Comparison of ENCODE assay signal across 8 cellular contexts in the genomic region with DNA sequence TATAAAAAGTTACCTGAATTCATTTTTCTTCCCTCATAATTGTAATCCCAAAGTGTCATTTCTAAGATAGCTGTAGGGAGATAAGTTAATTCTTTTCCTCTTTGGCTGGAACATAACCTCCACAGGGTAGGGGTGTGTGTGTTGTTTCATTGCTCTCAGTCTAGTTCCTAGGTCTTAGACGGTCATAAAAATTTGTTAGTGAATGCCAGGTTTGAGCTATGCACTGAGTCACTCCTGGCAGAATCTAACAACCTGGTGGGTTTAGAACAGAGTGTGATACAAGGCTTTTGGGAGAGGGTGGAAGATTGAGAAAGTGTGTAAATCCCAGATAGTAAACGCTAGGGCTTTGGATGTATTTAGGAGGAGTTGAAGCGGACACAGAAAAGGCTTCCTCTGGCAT. TPM values are rescaled to one million over a fixed set of nuclear protein-coding genes. Genes with fewer than 3 reads are reported as not detected.
DNase-seq lines count a peak whose midpoint lies in the region; ATAC-seq and TF ChIP-seq lines count a peak whose summit lies in the region.

No MANE protein-coding gene starts in this region.

- DNase-seq in HT1080 (ENCODE audit: low read depth), result peak; percentile 34
- DNase-seq in brain microvascular endothelial cell, result no peak
- no peak for DNase-seq in cerebellar cortex (ENCODE audit: low spot score)
- no peak for DNase-seq in NCI-H526 treated with DMSO at 0.1 percent for 48 hours (lab: John Stamatoyannopoulos, UW)
- DNase-seq in midbrain (lab: John Stamatoyannopoulos, UW), result no peak

- H3K36me3 ChIP-seq in ACC112 (ENCODE audit: insufficient read depth, low read length), result peaks cover 14% of the 10 kb centered on the region
- H3K36me3 ChIP-seq in brain microvascular endothelial cell (replicated peaks), result peaks cover 26% of the 10 kb centered on the region

- no peaks in the 10 kb centered on the region for H3K9me3 ChIP-seq in mononuclear cell (ENCODE audit: low read depth, low read length)

- H3K4me1 ChIP-seq in ACC112 (ENCODE audit: control insufficient read depth, insufficient read depth, low read length, unreplicated experiment) (peaks cover 10% of the 10 kb centered on the region), mononuclear cell (ENCODE audit: insufficient read depth, low read length) (peaks cover 20% of the 10 kb centered on the region)

- H3K27me3 ChIP-seq in ACC112 (ENCODE audit: insufficient read depth, low read length), result no peaks in the 10 kb centered on the region
- H3K27me3 ChIP-seq in brain microvascular endothelial cell (replicated peaks), result no peaks in the 10 kb centered on the region
- no peaks in the 10 kb centered on the region for H3K27me3 ChIP-seq in mononuclear cell (ENCODE audit: insufficient read depth, low read length)

- H2AFZ ChIP-seq in ACC112 (ENCODE audit: low read length, unreplicated experiment), result peak overlapping the region; percentile 0

- in situ Hi-C loops in brain microvascular endothelial cell (cut with HindIII; ENCODE audit: low pct_ligation_motif_present, low sequenced_read_pairs), result no loop called here

- peak overlapping the region; percentile 79 for H3K4me3 ChIP-seq in ACC112 (ENCODE audit: low read depth, low read length)
- peak overlapping the region; percentile 84 for H3K4me3 ChIP-seq in brain microvascular endothelial cell (ENCODE audit: low read depth, low read length)
- peak overlapping the region; percentile 40 for H3K4me3 ChIP-seq in mononuclear cell (ENCODE audit: low read length)

- no peak for ATAC-seq in HG02870 (IDR thresholded peaks at IDR 0.05; ENCODE audit: unreplicated experiment)

- H3K27ac ChIP-seq in ACC112 (ENCODE audit: low read depth, low read length), result peak overlapping the region; percentile 71
- H3K27ac ChIP-seq in brain microvascular endothelial cell, result no peak overlapping the region

- peaks cover 19% of the 10 kb centered on the region for H3K79me2 ChIP-seq in ACC112 (ENCODE audit: control insufficient read depth, insufficient read depth, low read length, unreplicated experiment)

- no peak for TF ChIP-seq CTCF in brain microvascular endothelial cell (IDR thresholded peaks at IDR 0.05; ENCODE audit: low read depth, low read length, missing control alignments)

RNA-seq across cellular contexts. Expression of gene PHKG2, which starts 0.9 kb away (rescaled TPM):
- total RNA-seq in HT1080 (2014; rRNA removed; shearing (Covaris generic)), result 24.8 and 25.7 TPM in 2 replicates
- polyA plus RNA-seq in HT1080 (2015; cell fraction: cytosol; rRNA removed), result 17.8 and 19.7 TPM in 2 replicates
- polyA plus RNA-seq in HT1080 (2015; cell fraction: nucleus; rRNA removed), result 52.3 and 58.0 TPM in 2 replicates
- total RNA-seq in mononuclear cell, result 15.7 TPM

RNA-seq across cellular contexts. Expression of gene CFAP119, which starts 14.5 kb away (rescaled TPM):
- 5.7 and 5.9 TPM in 2 replicates for total RNA-seq in HT1080 (2014; rRNA removed; shearing (Covaris generic))
- polyA plus RNA-seq in HT1080 (2015; cell fraction: cytosol; rRNA removed), result 1.6 and 2.7 TPM in 2 replicates
- 21.8 and 24.7 TPM in 2 replicates for polyA plus RNA-seq in HT1080 (2015; cell fraction: nucleus; rRNA removed)
- total RNA-seq in mononuclear cell, result 2.2 TPM

RNA-seq across cellular contexts. Expression of gene RNF40, which starts 14.8 kb away (rescaled TPM):
- 96.2 and 104 TPM in 2 replicates for total RNA-seq in HT1080 (2014; rRNA removed; shearing (Covaris generic))
- polyA plus RNA-seq in HT1080 (2015; cell fraction: cytosol; rRNA removed), result 46.4 and 48.5 TPM in 2 replicates
- polyA plus RNA-seq in HT1080 (2015; cell fraction: nucleus; rRNA removed), result 86.0 and 86.3 TPM in 2 replicates
- total RNA-seq in mononuclear cell, result 44.1 TPM

RNA-seq across cellular contexts. Expression of gene ZNF629, which starts 39.7 kb away (rescaled TPM):
- total RNA-seq in HT1080 (2014; rRNA removed; shearing (Covaris generic)), result 14.5 and 15.9 TPM in 2 replicates
- 5.2 and 6.0 TPM in 2 replicates for polyA plus RNA-seq in HT1080 (2015; cell fraction: cytosol; rRNA removed)
- polyA plus RNA-seq in HT1080 (2015; cell fraction: nucleus; rRNA removed), result 10.5 and 10.9 TPM in 2 replicates
- 3.4 TPM for total RNA-seq in mononuclear cell

RNA-seq across cellular contexts. Expression of gene SRCAP, which starts 48.4 kb away (rescaled TPM):
- 17.3 and 22.9 TPM in 2 replicates for total RNA-seq in HT1080 (2014; rRNA removed; shearing (Covaris generic))
- 12.7 and 13.1 TPM in 2 replicates for polyA plus RNA-seq in HT1080 (2015; cell fraction: cytosol; rRNA removed)
- 30.3 and 35.2 TPM in 2 replicates for polyA plus RNA-seq in HT1080 (2015; cell fraction: nucleus; rRNA removed)
- 16.5 TPM for total RNA-seq in mononuclear cell
